8 cellular contexts compared by ENCODE assay signal in genomic region chr17:7841622-7842379, GRCh38. TPM values are rescaled to one million over a fixed set of nuclear protein-coding genes. Genes with fewer than 3 reads are reported as not detected.
DNase-seq lines count a peak whose midpoint lies in the region; ATAC-seq, FAIRE-seq and TF ChIP-seq lines count a peak whose summit lies in the region.

No MANE protein-coding gene starts in this region.

- H3K27me3 Mint-ChIP-seq in endodermal cell (ENCODE audit: insufficient read depth) (peaks cover 2% of the 10 kb centered on the region), mesothelial cell of epicardium (ENCODE audit: low read depth) (no peaks in the 10 kb centered on the region)

- TF ChIP-seq CTCF in A549 (IDR thresholded peaks at IDR 0.05): peak; percentile 28; the same call in 1 of the 3 replicates
- TF ChIP-seq CTCF in endodermal cell (conservative IDR thresholded peaks at IDR 0.05): no peak
- no peak for TF ChIP-seq CTCF in mesothelial cell of epicardium (IDR thresholded peaks at IDR 0.05; ENCODE audit: unreplicated experiment)

- TF ChIP-seq RAD21 in A549 (conservative IDR thresholded peaks at IDR 0.05 in 1 of 2, IDR thresholded peaks at IDR 0.05 in 1 of 2): peak in 1 of 2 experiments; percentile 64; a peak in 2 of 5 replicates

- H3K4me3 Mint-ChIP-seq in endodermal cell: peak overlapping the region; percentile 82
- peak overlapping the region; percentile 95 for H3K4me3 Mint-ChIP-seq in mesothelial cell of epicardium

- H3K27ac ChIP-seq in A549 (peak overlapping the region; percentile 96), endodermal cell (ENCODE audit: low read depth, low read length) (peak overlapping the region; percentile 92)

- peak overlapping the region; percentile 91 for H3K4me2 ChIP-seq in A549

- H3K9me3 ChIP-seq in A549 (no peaks in the 10 kb centered on the region), endodermal cell (ENCODE audit: control insufficient read depth, low read length) (no peaks in the 10 kb centered on the region)

- peak overlapping the region; percentile 71 for H3K9ac ChIP-seq in endodermal cell (ENCODE audit: extremely low read depth, low read length, poor library complexity, severe bottlenecking)

- H3K36me3 Mint-ChIP-seq in endodermal cell (ENCODE audit: low read depth) (peaks cover 19% of the 10 kb centered on the region), mesothelial cell of epicardium (peaks cover 4% of the 10 kb centered on the region)

- peak; percentile 23; the same call in 1 of the 2 replicates for TF ChIP-seq POLR2A in A549 (IDR thresholded peaks at IDR 0.05; ENCODE audit: low read length)
- peak; percentile 18 for TF ChIP-seq POLR2A in GM18526 (IDR thresholded peaks at IDR 0.05; ENCODE audit: extremely low read depth, insufficient read length)

- H3K27ac Mint-ChIP-seq in endodermal cell: peak overlapping the region; percentile 97
- peak overlapping the region; percentile 99 for H3K27ac Mint-ChIP-seq in mesothelial cell of epicardium

- H3K27me3 ChIP-seq in endodermal cell (ENCODE audit: control insufficient read depth, insufficient read depth, low read length, poor library complexity, severe bottlenecking): no peaks in the 10 kb centered on the region

- H3K4me1 ChIP-seq in A549 (peaks cover 52% of the 10 kb centered on the region), endodermal cell (ENCODE audit: control insufficient read depth, insufficient read depth, low read length) (peaks cover 11% of the 10 kb centered on the region)

- POLR2A ChIA-PET in A549 (lab: Yijun Ruan, JAX): interaction anchor here (1.0 to 5.7 kb wide), 6 partner anchors 9 to 155 kb away, joined by 3 to 65 read pairs (median 6); partner anchors contain the start of genes CYB5D1, KDM6B, NAA38 and TP53

- FAIRE-seq in A549 (lab: Jason Lieb, UNC): no peak

- WGBS in A549 (ENCODE audit: missing lambda C conversion rate): under 1% methylated on average over 45 of the region's 69 CpGs
- 0% methylated on average over 26 to 69 of the region's 69 CpGs for WGBS in endodermal cell (ENCODE audit: insufficient coverage in 1 of 2, insufficient read length in 1 of 2), 2 experiments

- DNase-seq in A549 (ENCODE audit: low read depth in 1 of 2, low spot score in 1 of 2) (peak; percentile 90 to 92), HS-5 (ENCODE audit: low read depth) (peak; percentile 66), endodermal cell (peak; percentile 99), mesothelial cell of epicardium (ENCODE audit: low spot score in 2 of 2, unreplicated experiment in 2 of 2) (peak; percentile 88 to 93)
- peak; percentile 59 for DNase-seq in NK-92 treated with Interleukin-12 subunit alpha and Interleukin-12 subunit beta, amount 100 ng/mL, for 24 hours (lab: John Stamatoyannopoulos, UW)
- peak; percentile 95 for DNase-seq in activated CD8-positive, alpha-beta memory T cell treated with anti-CD3 and anti-CD28 coated beads, Interleukin-2, amount 50 U/mL, for 1 hour (ENCODE audit: extremely low read depth)
- peak; percentile 89 for DNase-seq in stimulated activated CD8-positive, alpha-beta memory T cell treated with anti-CD3 and anti-CD28 coated beads, Interleukin-15, amount 100 ng/mL, for 48 hours (ENCODE audit: low read depth in 2 of 2)

- H3K9me3 Mint-ChIP-seq in endodermal cell: no peaks in the 10 kb centered on the region
- no peaks in the 10 kb centered on the region for H3K9me3 Mint-ChIP-seq in mesothelial cell of epicardium

- H3K4me3 ChIP-seq in A549 (peak overlapping the region; percentile 80), endodermal cell (ENCODE audit: low read length) (peak overlapping the region; percentile 93)

- H3K4me1 Mint-ChIP-seq in endodermal cell (peaks cover 41% of the 10 kb centered on the region), mesothelial cell of epicardium (peaks cover 56% of the 10 kb centered on the region)

- peak; percentile 12 to 49 for ATAC-seq in A549

- no peak for TF ChIP-seq EP300 in A549 (IDR thresholded peaks at IDR 0.05)

- H3K36me3 ChIP-seq in endodermal cell (ENCODE audit: control insufficient read depth, insufficient read depth, low read length): peaks cover 16% of the 10 kb centered on the region

- CTCF ChIA-PET in A549 (lab: Yijun Ruan, JAX): interaction anchor here (0.9 to 25.1 kb wide), 11 partner anchors 0 to 216 kb away, joined by 3 to 677 read pairs (median 5); partner anchors contain the start of genes KDM6B, NAA38, TP53 and WRAP53

TF ChIP-seq in A549, 52 proteins besides CTCF, POLR2A, EP300 and RAD21 (continues in another document):
- TF ChIP-seq CEBPB (IDR thresholded peaks at IDR 0.05) (no peak), KDM5A (IDR thresholded peaks at IDR 0.05) (no peak), HES2 (IDR thresholded peaks at IDR 0.05) (no peak), RFX5 (IDR thresholded peaks at IDR 0.05) (no peak), BCL3 (IDR thresholded peaks at IDR 0.05) (no peak; the same call in 1 of the 3 replicates), HEYL (CRISPR knock-in tag; IDR thresholded peaks at IDR 0.05) (no peak), HOXB13 (CRISPR knock-in tag; IDR thresholded peaks at IDR 0.05; ENCODE audit: low read depth) (no peak), RARB (CRISPR knock-in tag; IDR thresholded peaks at IDR 0.05) (no peak), MAX (IDR thresholded peaks at IDR 0.05) (peak; percentile 77), JUN (IDR thresholded peaks at IDR 0.05) (peak; percentile 71 to 89)

RNA-seq across cellular contexts. Expression of gene KDM6B, which starts 7.8 kb away (rescaled TPM):
- polyA plus RNA-seq in A549 (2011; rRNA removed) (1.3 and 3.3 TPM in 2 replicates), A549 (2017; fragmentation: RNase III; extraction: RNeasy Plus Mini Kit Qiagen cat#74134 plus additional on column Dnase treatment) (7.6 to 10.2 TPM (median 8.8 TPM) in 3 replicates)
- polyA plus RNA-seq in A549 (2012; cell fraction: cytosol; rRNA removed): 1.8 and 2.7 TPM in 2 replicates
- 9.4 and 11.6 TPM in 2 replicates for polyA plus RNA-seq in A549 (2012; cell fraction: nucleus; rRNA removed)
- 10.8 and 14.7 TPM in 2 replicates for polyA minus RNA-seq in A549 (2011; rRNA and poly(A)+ RNA removed)
- total RNA-seq in endodermal cell (10 to 100 TPM; 53.3 to 60.3 TPM), mesothelial cell of epicardium (88.4 to 96.3 TPM (median 94.4 TPM) in 3 replicates)
- polyA plus RNA-seq in endodermal cell (2013, experiment 1 of 2): 44.5 TPM
- 40.5 TPM for polyA plus RNA-seq in endodermal cell (2013, experiment 2 of 2)

RNA-seq across cellular contexts. Expression of gene TMEM88, which starts 13.1 kb away (rescaled TPM):
- polyA plus RNA-seq in A549 (2011; rRNA removed): 0.48 and 0.57 TPM in 2 replicates
- polyA plus RNA-seq in A549 (2012; cell fraction: cytosol; rRNA removed): 0.29 and 0.44 TPM in 2 replicates
- polyA plus RNA-seq in A549 (2012; cell fraction: nucleus; rRNA removed): 11.6 and 16.8 TPM in 2 replicates
- polyA plus RNA-seq in A549 (2017; fragmentation: RNase III; extraction: RNeasy Plus Mini Kit Qiagen cat#74134 plus additional on column Dnase treatment): 0.17 to 0.73 TPM (median 0.33 TPM) in 3 replicates
- 0.54 TPM in 1 of 2 replicates, not detected in the other for polyA minus RNA-seq in A549 (2011; rRNA and poly(A)+ RNA removed)
- total RNA-seq in endodermal cell: 10 to 100 TPM; 16.8 to 26.8 TPM
- polyA plus RNA-seq in endodermal cell (2013, experiment 1 of 2): 24.6 TPM
- polyA plus RNA-seq in endodermal cell (2013, experiment 2 of 2): 22.9 TPM
- 12.3 to 15.4 TPM (median 15.2 TPM) in 3 replicates for total RNA-seq in mesothelial cell of epicardium

RNA-seq across cellular contexts. Expression of gene NAA38, which starts 15.6 kb away (rescaled TPM):
- polyA plus RNA-seq in A549 (2011; rRNA removed) (98.9 and 102 TPM in 2 replicates), A549 (2017; fragmentation: RNase III; extraction: RNeasy Plus Mini Kit Qiagen cat#74134 plus additional on column Dnase treatment) (268 to 287 TPM (median 275 TPM) in 3 replicates)
- polyA plus RNA-seq in A549 (2012; cell fraction: cytosol; rRNA removed): 518 TPM in 2 replicates
- polyA plus RNA-seq in A549 (2012; cell fraction: nucleus; rRNA removed): 332 and 388 TPM in 2 replicates
- polyA minus RNA-seq in A549 (2011; rRNA and poly(A)+ RNA removed): 18.6 and 32.8 TPM in 2 replicates
- total RNA-seq in endodermal cell (10 to 100 TPM; 38.9 to 44.8 TPM), mesothelial cell of epicardium (63.9 to 67.2 TPM (median 66.4 TPM) in 3 replicates)
- polyA plus RNA-seq in endodermal cell (2013, experiment 1 of 2): 65.6 TPM
- polyA plus RNA-seq in endodermal cell (2013, experiment 2 of 2): 58.9 TPM

RNA-seq across cellular contexts. Expression of gene CYB5D1, which starts 16.0 kb away (rescaled TPM):
- polyA plus RNA-seq in A549 (2011; rRNA removed) (17.7 and 20.4 TPM in 2 replicates), A549 (2017; fragmentation: RNase III; extraction: RNeasy Plus Mini Kit Qiagen cat#74134 plus additional on column Dnase treatment) (26.4 to 28.2 TPM (median 28.1 TPM) in 3 replicates)
- 15.8 and 19.3 TPM in 2 replicates for polyA plus RNA-seq in A549 (2012; cell fraction: cytosol; rRNA removed)
- 16.0 and 16.3 TPM in 2 replicates for polyA plus RNA-seq in A549 (2012; cell fraction: nucleus; rRNA removed)
- polyA minus RNA-seq in A549 (2011; rRNA and poly(A)+ RNA removed): 10.9 and 13.0 TPM in 2 replicates
- total RNA-seq in endodermal cell (10 to 100 TPM; 10.6 to 12.9 TPM), mesothelial cell of epicardium (12.5 to 13.0 TPM (median 13.0 TPM) in 3 replicates)
- polyA plus RNA-seq in endodermal cell (2013, experiment 1 of 2): 10.5 TPM
- polyA plus RNA-seq in endodermal cell (2013, experiment 2 of 2): 8.3 TPM

RNA-seq across cellular contexts. Expression of gene CHD3, which starts 46.8 kb away (rescaled TPM):
- polyA plus RNA-seq in A549 (2011; rRNA removed) (56.3 and 69.7 TPM in 2 replicates), A549 (2017; fragmentation: RNase III; extraction: RNeasy Plus Mini Kit Qiagen cat#74134 plus additional on column Dnase treatment) (88.0 to 113 TPM (median 111 TPM) in 3 replicates)
- polyA plus RNA-seq in A549 (2012; cell fraction: cytosol; rRNA removed): 65.2 and 89.0 TPM in 2 replicates
- 224 and 249 TPM in 2 replicates for polyA plus RNA-seq in A549 (2012; cell fraction: nucleus; rRNA removed)
- 139 and 156 TPM in 2 replicates for polyA minus RNA-seq in A549 (2011; rRNA and poly(A)+ RNA removed)
- total RNA-seq in endodermal cell (10 to 100 TPM; 55.0 to 64.1 TPM), mesothelial cell of epicardium (333 to 339 TPM (median 337 TPM) in 3 replicates)
- 66.3 TPM for polyA plus RNA-seq in endodermal cell (2013, experiment 1 of 2)
- polyA plus RNA-seq in endodermal cell (2013, experiment 2 of 2): 63.7 TPM

Comparison
In these comparisons a context has a peak if more than half of its experiments do, and no peak if none do; other contexts are left out.
1. Peak in every context shown above with its lines: DNase-seq, ATAC-seq, H3K4me3 ChIP-seq and H3K27ac ChIP-seq.